Comparison of ENCODE assay signal across 21 cellular contexts in the genomic region with DNA sequence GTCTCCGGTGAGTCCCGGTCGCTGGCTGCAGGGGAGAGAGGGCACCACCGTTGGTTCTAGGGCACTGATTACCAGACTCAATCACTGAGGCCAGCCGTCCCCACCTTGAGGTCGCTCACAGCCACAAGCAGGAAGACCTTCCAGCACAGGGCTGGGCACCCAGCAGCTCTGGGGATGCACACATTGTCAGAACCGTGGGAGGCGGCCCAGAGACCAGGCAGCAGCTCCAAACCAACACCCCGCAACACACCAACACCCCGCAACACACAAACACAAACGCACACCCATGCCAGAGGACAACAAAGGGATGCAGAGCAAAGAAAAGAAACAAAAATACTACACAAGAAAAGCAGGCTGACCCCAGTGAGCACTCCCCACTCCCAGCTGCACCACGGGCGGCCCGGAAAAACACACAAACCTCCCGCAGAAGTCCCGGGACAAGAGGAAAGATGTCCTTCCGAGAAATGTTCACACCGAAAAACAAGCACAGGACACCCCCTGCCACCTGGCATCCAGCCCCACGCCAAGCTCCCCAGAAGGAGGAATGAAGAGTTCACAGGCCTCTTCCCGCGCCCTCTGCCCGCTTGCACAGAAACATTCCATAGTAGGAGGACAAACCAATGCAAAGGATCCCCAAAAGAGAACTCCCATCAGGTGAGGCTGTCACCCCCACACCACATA. TPM values are rescaled to one million over a fixed set of nuclear protein-coding genes. Genes with fewer than 3 reads are reported as not detected.
DNase-seq lines count a peak whose midpoint lies in the region; ATAC-seq and TF ChIP-seq lines count a peak whose summit lies in the region.
"Had no signal": no experiment of that assay in that cellular context is flagged by ENCODE, and none has a peak within 500 bp of the region (broad histone marks: within the 10 kb centered on the region; RNA-seq: fewer than 3 reads in every experiment).

No MANE protein-coding gene starts in this region.

- POLR2A ChIA-PET in activated CD4-positive, alpha-beta T cell treated with anti-CD3 and anti-CD28 coated beads, Interleukin-2, amount 10 ng/mL, durations not matched to agents 7 days and 5 days (lab: Charles Lee), result no interaction called here
- POLR2A ChIA-PET in IMR-90 (lab: Charles Lee; ENCODE audit: unreplicated experiment) (no interaction called here), MCF 10A (lab: Yijun Ruan, JAX) (no interaction called here)

- H2BK5ac ChIP-seq in IMR-90 (ENCODE audit: low read depth, low read length, poor library complexity, severe bottlenecking), result no peak overlapping the region

- no peaks in the 10 kb centered on the region for H3K9me2 ChIP-seq in GM23248 (ENCODE audit: insufficient read depth)

- in situ Hi-C loops in IMR-90 (cut with MboI; ENCODE audit: low sequenced_read_pairs) (no loop called here), GM23248 (cut with MboI) (no loop called here)

- no peak for TF ChIP-seq POLR2A in IMR-90 (IDR thresholded peaks at IDR 0.05; ENCODE audit: low read depth, low read length)

- H3K4me3 ChIP-seq in IMR-90 (ENCODE audit: insufficient read depth, low read depth, low read length) (no peak overlapping the region), endodermal cell (ENCODE audit: low read length) (no peak overlapping the region), neural progenitor cell (no peak overlapping the region), GM23248 (no peak overlapping the region)
- H3K4me3 ChIP-seq: PC-9 had no signal

- WGBS in IMR-90 (ENCODE audit: extremely low coverage in 2 of 2, insufficient read length in 1 of 2), 2 experiments, result 5% methylated on average over 3 of the region's 22 CpGs; no CpG with 5 or more reads in 1 of the 2 experiments
- 15 to 17% methylated on average over 9 to 22 of the region's 22 CpGs for WGBS in endodermal cell (ENCODE audit: insufficient coverage in 1 of 2, insufficient read length in 1 of 2), 2 experiments
- WGBS in GM23248 (ENCODE audit: low coverage in 1 of 2, low lambda C conversion rate in 2 of 2, missing lambda C conversion rate in 2 of 2), 2 experiments, result 73 to 83% methylated on average over 18 to 22 of the region's 22 CpGs

- no peaks in the 10 kb centered on the region for H3K79me1 ChIP-seq in IMR-90 (ENCODE audit: low read depth in 1 of 2, low read length in 2 of 2)

- H3K9me1 ChIP-seq in IMR-90 (ENCODE audit: insufficient read depth, low read length), result no peaks in the 10 kb centered on the region

- H4K20me1 ChIP-seq in IMR-90 (ENCODE audit: insufficient read depth, low read length) (no peaks in the 10 kb centered on the region), neural progenitor cell (ENCODE audit: low read depth) (peaks cover 87% of the 10 kb centered on the region), GM23248 (ENCODE audit: insufficient read depth) (no peaks in the 10 kb centered on the region)

- BruUV-seq in IMR-90 (replicated peaks; lab: Mats Ljungman, UMichigan) (no TSS peak), MCF 10A (replicated peaks; lab: Mats Ljungman, UMichigan) (no TSS peak)

- CTCF ChIA-PET in activated CD4-positive, alpha-beta T cell treated with anti-CD3 and anti-CD28 coated beads, Interleukin-2, amount 10 ng/mL, durations not matched to agents 7 days and 5 days (lab: Charles Lee), result no interaction called here
- CTCF ChIA-PET in IMR-90 (lab: Yijun Ruan, JAX), result no interaction called here
- CTCF ChIA-PET in MCF 10A (lab: Yijun Ruan, JAX), result interaction anchor here (1.2 kb wide), 1 partner anchor 9 kb away, joined by 6 read pairs; no protein-coding TSS in a partner anchor

- no peak overlapping the region for H2BK120ac ChIP-seq in IMR-90 (ENCODE audit: low read depth, low read length)

- H3K27me3 ChIP-seq in IMR-90 (ENCODE audit: control insufficient read depth, insufficient read depth, low read length), result peaks cover 84% of the 10 kb centered on the region
- H3K27me3 ChIP-seq in endodermal cell (ENCODE audit: control insufficient read depth, insufficient read depth, low read length, poor library complexity, severe bottlenecking), result peaks cover 97% of the 10 kb centered on the region
- H3K27me3 ChIP-seq in neural progenitor cell, result peaks cover 100% of the 10 kb centered on the region
- peaks cover 29% of the 10 kb centered on the region for H3K27me3 ChIP-seq in GM23248 (replicated peaks; ENCODE audit: insufficient read depth)

- H3K79me2 ChIP-seq in neural progenitor cell (ENCODE audit: low read depth), result no peaks in the 10 kb centered on the region
- no peaks in the 10 kb centered on the region for H3K79me2 ChIP-seq in GM23248 (ENCODE audit: insufficient read depth)

- H3K4me3 Mint-ChIP-seq in activated CD4-positive, alpha-beta T cell treated with anti-CD3 and anti-CD28 coated beads, Interleukin-2, amount 10 ng/mL, durations not matched to agents 7 days and 5 days, result no peak overlapping the region
- H3K4me3 Mint-ChIP-seq in endodermal cell, result peak overlapping the region; percentile 14
- peak overlapping the region; percentile 13 for H3K4me3 Mint-ChIP-seq in neural progenitor cell
- no peak overlapping the region for H3K4me3 Mint-ChIP-seq in MCF 10A (ENCODE audit: unreplicated experiment)

- H4K8ac ChIP-seq in IMR-90 (ENCODE audit: low read depth in 2 of 2, low read length in 2 of 2), result no peak overlapping the region

- H3K27ac Mint-ChIP-seq in activated CD4-positive, alpha-beta T cell treated with anti-CD3 and anti-CD28 coated beads, Interleukin-2, amount 10 ng/mL, durations not matched to agents 7 days and 5 days, result peak overlapping the region; percentile 66
- H3K27ac Mint-ChIP-seq in endodermal cell (no peak overlapping the region), neural progenitor cell (no peak overlapping the region), MCF 10A (ENCODE audit: low read depth, unreplicated experiment) (no peak overlapping the region)

- H3K18ac ChIP-seq in IMR-90 (ENCODE audit: low read depth, low read length), result no peak overlapping the region

- H3K4ac ChIP-seq in IMR-90 (ENCODE audit: low read depth, low read length), result no peak overlapping the region

- intact Hi-C loops in IMR-90 (cut with micrococcal nuclease) (no loop called here), MCF 10A (cut with micrococcal nuclease) (no loop called here)

- ATAC-seq in IMR-90 (ENCODE audit: low read depth), result no peak
- ATAC-seq in GM19397 (IDR thresholded peaks at IDR 0.05; ENCODE audit: unreplicated experiment), result no peak

- TF ChIP-seq CTCF in IMR-90 (conservative IDR thresholded peaks at IDR 0.05; ENCODE audit: low read depth, low read length) (no peak), endodermal cell (conservative IDR thresholded peaks at IDR 0.05) (no peak), neural progenitor cell (IDR thresholded peaks at IDR 0.05) (no peak), MCF 10A (IDR thresholded peaks at IDR 0.05; ENCODE audit: unreplicated experiment) (no peak)

- H2AK5ac ChIP-seq in IMR-90 (ENCODE audit: low read depth, low read length), result no peak overlapping the region

- H3K4me1 Mint-ChIP-seq in activated CD4-positive, alpha-beta T cell treated with anti-CD3 and anti-CD28 coated beads, Interleukin-2, amount 10 ng/mL, durations not matched to agents 7 days and 5 days, result no peaks in the 10 kb centered on the region
- H3K4me1 Mint-ChIP-seq in endodermal cell, result peaks cover 5% of the 10 kb centered on the region
- peaks cover 15% of the 10 kb centered on the region for H3K4me1 Mint-ChIP-seq in neural progenitor cell
- no peaks in the 10 kb centered on the region for H3K4me1 Mint-ChIP-seq in MCF 10A (ENCODE audit: insufficient read depth, unreplicated experiment)

- H2AFZ ChIP-seq in IMR-90 (replicated peaks; ENCODE audit: low read length, poor library complexity), result peak overlapping the region; percentile 14
- no peak overlapping the region for H2AFZ ChIP-seq in neural progenitor cell (replicated peaks)
- no peak overlapping the region for H2AFZ ChIP-seq in GM23248
- H2AFZ ChIP-seq: PC-9 had no signal

- H3K14ac ChIP-seq in IMR-90 (replicated peaks; ENCODE audit: low read depth, low read length), result no peak overlapping the region

- H3K9me3 ChIP-seq in IMR-90 (ENCODE audit: control insufficient read depth, insufficient read depth, low read length) (no peaks in the 10 kb centered on the region), endodermal cell (ENCODE audit: control insufficient read depth, low read length) (no peaks in the 10 kb centered on the region), neural progenitor cell (ENCODE audit: low read depth) (no peaks in the 10 kb centered on the region), GM23248 (ENCODE audit: low read depth) (no peaks in the 10 kb centered on the region)

- no peak overlapping the region for H3K23ac ChIP-seq in IMR-90 (ENCODE audit: low read depth, low read length)

- no peak overlapping the region for H4K5ac ChIP-seq in IMR-90 (ENCODE audit: low read depth, low read length)

- dilution Hi-C loops in IMR-90 (cut with HindIII; ENCODE audit: low sequenced_read_pairs, unreplicated experiment), result no loop called here

- H3K27ac ChIP-seq in IMR-90 (ENCODE audit: insufficient read depth, low read length) (no peak overlapping the region), endodermal cell (ENCODE audit: low read depth, low read length) (no peak overlapping the region), neural progenitor cell (no peak overlapping the region), GM23248 (no peak overlapping the region)
- H3K27ac ChIP-seq: PC-9 had no signal

- H3K56ac ChIP-seq in IMR-90 (ENCODE audit: extremely low read depth, insufficient read depth, low read length), result no peak overlapping the region

- no peak overlapping the region for H2AK9ac ChIP-seq in IMR-90 (replicated peaks; ENCODE audit: low read depth, low read length, poor library complexity)

- H3K9me3 Mint-ChIP-seq in activated CD4-positive, alpha-beta T cell treated with anti-CD3 and anti-CD28 coated beads, Interleukin-2, amount 10 ng/mL, durations not matched to agents 7 days and 5 days, result no peaks in the 10 kb centered on the region
- H3K9me3 Mint-ChIP-seq in endodermal cell (peaks cover 2% of the 10 kb centered on the region), neural progenitor cell (peaks cover 3% of the 10 kb centered on the region), MCF 10A (ENCODE audit: unreplicated experiment) (peaks cover 8% of the 10 kb centered on the region)

- no peak for DNase-seq in activated CD4-positive, alpha-beta T cell treated with anti-CD3 and anti-CD28 coated beads, Interleukin-2, amount 10 ng/mL, durations not matched to agents 7 days and 5 days
- no peak for DNase-seq in activated CD4-positive, alpha-beta T cell treated with anti-CD3 and anti-CD28 coated beads, Interleukin-2, amount 50 U/mL, for 1 hour
- DNase-seq in IMR-90 (no peak), endodermal cell (no peak), neural progenitor cell (ENCODE audit: low spot score) (no peak), GM23248 (no peak), MCF 10A (ENCODE audit: unreplicated experiment) (no peak)
- DNase-seq: Calu3; CD4-positive, alpha-beta memory T cell; DMS53; HCEC 1CT; KG1; NCI-H1048; NCI-H146; NCI-H2081; NCI-H510A; NCI-H774; PC-9 had no signal

- peaks cover 3% of the 10 kb centered on the region for H3F3A ChIP-seq in neural progenitor cell (ENCODE audit: low read depth)
- no peaks in the 10 kb centered on the region for H3F3A ChIP-seq in GM23248 (ENCODE audit: insufficient read depth)

- H4K91ac ChIP-seq in IMR-90 (ENCODE audit: insufficient read depth, low read depth, low read length), result no peak overlapping the region

- H3K36me3 ChIP-seq in IMR-90 (ENCODE audit: control insufficient read depth, insufficient read depth, low read length) (no peaks in the 10 kb centered on the region), endodermal cell (ENCODE audit: control insufficient read depth, insufficient read depth, low read length) (no peaks in the 10 kb centered on the region), neural progenitor cell (no peaks in the 10 kb centered on the region), GM23248 (ENCODE audit: low read depth) (no peaks in the 10 kb centered on the region)

- TF ChIP-seq RAD21 in IMR-90 (IDR thresholded peaks at IDR 0.05; ENCODE audit: low read length), result no peak

- peaks cover 57% of the 10 kb centered on the region for H3K27me3 Mint-ChIP-seq in activated CD4-positive, alpha-beta T cell treated with anti-CD3 and anti-CD28 coated beads, Interleukin-2, amount 10 ng/mL, durations not matched to agents 7 days and 5 days
- H3K27me3 Mint-ChIP-seq in endodermal cell (ENCODE audit: insufficient read depth) (peaks cover 91% of the 10 kb centered on the region), neural progenitor cell (ENCODE audit: insufficient read depth, low read depth) (peaks cover 76% of the 10 kb centered on the region), MCF 10A (ENCODE audit: insufficient read depth, unreplicated experiment) (no peaks in the 10 kb centered on the region)

- H3K9ac ChIP-seq in IMR-90 (ENCODE audit: low read depth, low read length), result no peak overlapping the region
- no peak overlapping the region for H3K9ac ChIP-seq in endodermal cell (ENCODE audit: extremely low read depth, low read length, poor library complexity, severe bottlenecking)
- no peak overlapping the region for H3K9ac ChIP-seq in neural progenitor cell
- no peak overlapping the region for H3K9ac ChIP-seq in GM23248

- H3K4me2 ChIP-seq in IMR-90 (ENCODE audit: low read depth, low read length), result no peak overlapping the region
- H3K4me2 ChIP-seq in neural progenitor cell, result no peak overlapping the region
- no peak overlapping the region for H3K4me2 ChIP-seq in GM23248 (ENCODE audit: unreplicated experiment)
- H3K4me2 ChIP-seq: PC-9 had no signal

- no peak overlapping the region for H2BK20ac ChIP-seq in IMR-90 (ENCODE audit: low read depth, low read length)

- H3K36me3 Mint-ChIP-seq in activated CD4-positive, alpha-beta T cell treated with anti-CD3 and anti-CD28 coated beads, Interleukin-2, amount 10 ng/mL, durations not matched to agents 7 days and 5 days (ENCODE audit: low read depth), result no peaks in the 10 kb centered on the region
- no peaks in the 10 kb centered on the region for H3K36me3 Mint-ChIP-seq in endodermal cell (ENCODE audit: low read depth)
- no peaks in the 10 kb centered on the region for H3K36me3 Mint-ChIP-seq in neural progenitor cell
- no peaks in the 10 kb centered on the region for H3K36me3 Mint-ChIP-seq in MCF 10A (ENCODE audit: insufficient read depth, unreplicated experiment)
- H3K36me3 Mint-ChIP-seq: CD4-positive, alpha-beta memory T cell had no signal

- no peak overlapping the region for H2BK15ac ChIP-seq in IMR-90 (ENCODE audit: low read depth, low read length)

- H3K4me1 ChIP-seq in IMR-90 (ENCODE audit: control insufficient read depth, insufficient read depth, low read length) (no peaks in the 10 kb centered on the region), endodermal cell (ENCODE audit: control insufficient read depth, insufficient read depth, low read length) (no peaks in the 10 kb centered on the region), neural progenitor cell (peaks cover 12% of the 10 kb centered on the region), GM23248 (ENCODE audit: insufficient read depth) (no peaks in the 10 kb centered on the region)

RNA-seq across cellular contexts. Expression of a gene that starts 3.2 kb away (rescaled TPM):
- total RNA-seq in activated CD4-positive, alpha-beta T cell treated with anti-CD3 and anti-CD28 coated beads, Interleukin-2, amount 10 ng/mL, durations not matched to agents 7 days and 5 days, result not detected
- total RNA-seq in IMR-90 (2012; rRNA removed) (not detected in 2 replicates), endodermal cell (1 to 10 TPM in 1 of 2 donors, not detected in 1; 1.2 TPM), neural progenitor cell (ENCODE audit: low replicate concordance) (0.19 TPM in 1 of 2 replicates, not detected in the other), MCF 10A (2022) (not detected in 2 replicates)
- polyA plus RNA-seq in IMR-90 (2012; rRNA removed) (not detected in 2 replicates), GM23248 (2016; fragmentation: Nextera tagmentation; extraction: Ambion mirVana) (not detected in 2 replicates)
- polyA plus RNA-seq in IMR-90 (2012; cell fraction: cytosol; rRNA removed), result not detected in 2 replicates
- polyA plus RNA-seq in IMR-90 (2012; cell fraction: nucleus; rRNA removed; ENCODE audit: low replicate concordance), result not detected in 2 replicates
- polyA plus RNA-seq in endodermal cell (2013, experiment 1 of 2), result 1.4 TPM
- 0.95 TPM for polyA plus RNA-seq in endodermal cell (2013, experiment 2 of 2)
- not detected in 2 replicates for total RNA-seq in GM23248 (2014; rRNA removed; shearing (Covaris generic))
- total RNA-seq: A172; Calu3; CD4-positive, alpha-beta memory T cell; PC-9 had no signal
- polyA plus RNA-seq: BJ; CD4-positive, alpha-beta memory T cell had no signal

Comparison
In these comparisons a context has a peak if more than half of its experiments do, and no peak if none do; other contexts are left out.
1. H3K4me3 Mint-ChIP-seq: peak in endodermal cell (single experiment) and neural progenitor cell (single experiment); none in activated CD4-positive, alpha-beta T cell treated with anti-CD3 and anti-CD28 coated beads, Interleukin-2, amount 10 ng/mL, durations not matched to agents 7 days and 5 days (single experiment) and MCF 10A (single experiment).